ENCODE assay signal across 26 cellular contexts in genomic region chr12:88973998-88974397, GRCh38.
"Had no signal": no experiment of that assay in that cellular context is flagged by ENCODE, and none has a peak within 500 bp of the region (broad histone marks: within the 10 kb centered on the region; RNA-seq: fewer than 3 reads in every experiment).

No MANE protein-coding gene starts in this region.

- FAIRE-seq: endometrium, islet of Langerhans, keratinocyte had no signal

- ATAC-seq: effector memory CD8-positive, alpha-beta T cell; esophagus mucosa; gastrocnemius medialis; heart right ventricle; left cardiac atrium; left lung; left ventricle myocardium superior; lower lobe of right lung; mucosa of descending colon had no signal

- H3K4me1 ChIP-seq: colonic mucosa, esophagus squamous epithelium, left lung, lower lobe of right lung had no signal

- H3K9me3 ChIP-seq: colonic mucosa, esophagus squamous epithelium, gastrocnemius medialis, heart right ventricle, left lung, lower lobe of right lung, mucosa of descending colon had no signal

- H3K27ac ChIP-seq: colonic mucosa, epithelial cell of prostate, esophagus squamous epithelium, gastrocnemius medialis, heart right ventricle, left lung, lower lobe of right lung had no signal

- DNase-seq: colonic mucosa; cortex of kidney; effector CD8-positive, alpha-beta T cell; effector memory CD8-positive, alpha-beta T cell; endodermal cell; erythroblast; esophagus squamous epithelium; foreskin fibroblast; foreskin melanocyte; gastrocnemius medialis; glutamatergic neuron; head of caudate nucleus; heart right ventricle; hippocampal formation; left cardiac atrium; left lung; left ventricle myocardium superior; lower lobe of right lung; mesenchymal stem cell; mucosa of descending colon; naive B cell had no signal

- H3K36me3 ChIP-seq: colonic mucosa, esophagus squamous epithelium, gastrocnemius medialis, heart right ventricle, left lung, lower lobe of right lung had no signal

- H3K4me3 ChIP-seq: colonic mucosa, esophagus squamous epithelium, gastrocnemius medialis, heart right ventricle, left lung, lower lobe of right lung, mucosa of descending colon had no signal

- H3K27me3 ChIP-seq: colonic mucosa, esophagus squamous epithelium, gastrocnemius medialis, heart right ventricle, left lung had no signal
